Comparison of ENCODE assay signal across 21 cellular contexts in the genomic region with DNA sequence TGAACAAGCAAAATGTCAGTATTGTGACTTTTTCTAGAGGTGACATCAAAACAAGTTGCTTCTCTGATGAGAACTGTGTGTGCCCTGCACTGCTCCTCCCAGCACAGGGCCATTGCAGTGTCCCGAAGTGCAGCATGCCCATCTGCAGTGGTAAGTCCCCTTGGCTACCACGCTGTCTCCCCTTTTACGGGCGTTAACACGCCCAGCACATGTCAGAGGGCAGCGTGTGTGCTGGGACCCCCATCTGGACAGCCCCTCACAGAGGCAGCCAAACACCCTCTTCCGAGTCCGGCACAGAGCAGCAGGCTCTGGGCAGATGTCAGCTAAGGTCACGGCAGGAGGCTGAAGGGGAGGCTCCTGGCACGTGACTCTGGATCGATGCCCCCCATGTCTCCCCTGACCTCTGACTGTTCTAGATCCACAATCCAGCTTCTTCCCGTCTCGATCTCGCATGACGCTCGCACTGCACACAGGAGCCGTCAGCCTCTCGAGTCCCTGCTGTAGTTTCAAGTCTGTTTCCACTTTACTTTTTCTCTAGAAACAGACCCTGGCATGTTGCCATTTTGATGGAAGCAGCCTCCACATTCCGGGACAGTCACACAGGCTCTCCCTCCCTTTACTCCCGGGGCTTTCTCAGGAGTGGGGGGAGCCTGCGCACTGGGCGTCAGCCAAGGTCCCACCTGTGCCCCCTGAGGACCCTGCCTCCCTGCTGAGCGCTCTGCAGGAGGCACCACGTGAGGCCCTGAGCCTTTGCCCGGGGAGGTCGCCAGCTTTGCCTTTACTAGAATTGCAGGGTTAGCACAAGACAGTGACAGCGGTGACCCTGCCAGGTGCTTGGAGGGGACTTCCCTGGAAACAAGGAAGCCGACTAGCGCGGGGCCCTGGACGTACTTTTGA.
DNase-seq lines count a peak whose midpoint lies in the region; ATAC-seq and TF ChIP-seq lines count a peak whose summit lies in the region.
"Had no signal": no experiment of that assay in that cellular context is flagged by ENCODE, and none has a peak within 500 bp of the region (broad histone marks: within the 10 kb centered on the region; RNA-seq: fewer than 3 reads in every experiment).

No MANE protein-coding gene starts in this region.

- no peaks in the 10 kb centered on the region for H3K36me3 ChIP-seq in endodermal cell (ENCODE audit: control insufficient read depth, insufficient read depth, low read length)
- H3K36me3 ChIP-seq: esophagus squamous epithelium, Peyer's patch had no signal

- H3K27me3 Mint-ChIP-seq in endodermal cell (ENCODE audit: insufficient read depth) (no peaks in the 10 kb centered on the region), HFFc6 (ENCODE audit: insufficient read depth) (peaks cover 3% of the 10 kb centered on the region; the same call in 1 of the 2 replicates)
- H3K27me3 Mint-ChIP-seq: activated CD4-positive, alpha-beta memory T cell treated with anti-CD3 and anti-CD28 coated beads, Interleukin-2, amount 10 ng/mL, durations not matched to agents 7 days and 5 days; activated naive CD4-positive, alpha-beta T cell treated with anti-CD3 and anti-CD28 coated beads, Interleukin-2, amount 10 ng/mL, durations not matched to agents 7 days and 5 days; T-cell had no signal

- no peaks in the 10 kb centered on the region for H3K4me1 ChIP-seq in endodermal cell (ENCODE audit: control insufficient read depth, insufficient read depth, low read length)
- H3K4me1 ChIP-seq: Caco-2, esophagus squamous epithelium, Peyer's patch had no signal

- intact Hi-C loops in cardiac septum (cut with DNase I) (no loop called here), left ventricle myocardium superior (cut with micrococcal nuclease) (no loop called here), posterior vena cava (cut with DNase I) (no loop called here)

- no peaks in the 10 kb centered on the region for H3K36me3 Mint-ChIP-seq in endodermal cell (ENCODE audit: low read depth)
- H3K36me3 Mint-ChIP-seq in HFFc6 (ENCODE audit: low read depth), result peaks cover 14% of the 10 kb centered on the region; the same call in 1 of the 2 replicates
- H3K36me3 Mint-ChIP-seq: activated naive CD4-positive, alpha-beta T cell treated with anti-CD3 and anti-CD28 coated beads, Interleukin-2, amount 10 ng/mL, durations not matched to agents 7 days and 5 days; immature natural killer cell; T-cell had no signal

- H3K4me1 Mint-ChIP-seq in endodermal cell (no peaks in the 10 kb centered on the region), HFFc6 (ENCODE audit: low read depth) (no peaks in the 10 kb centered on the region)
- H3K4me1 Mint-ChIP-seq: activated CD4-positive, alpha-beta memory T cell treated with anti-CD3 and anti-CD28 coated beads, Interleukin-2, amount 10 ng/mL, durations not matched to agents 7 days and 5 days; activated naive CD4-positive, alpha-beta T cell treated with anti-CD3 and anti-CD28 coated beads, Interleukin-2, amount 10 ng/mL, durations not matched to agents 7 days and 5 days; immature natural killer cell; T-cell had no signal

- no peaks in the 10 kb centered on the region for H3K27me3 ChIP-seq in endodermal cell (ENCODE audit: control insufficient read depth, insufficient read depth, low read length, poor library complexity, severe bottlenecking)
- H3K27me3 ChIP-seq: Peyer's patch had no signal

- H3K4me3 ChIP-seq in endodermal cell (ENCODE audit: low read length), result no peak overlapping the region
- H3K4me3 ChIP-seq: esophagus squamous epithelium, Peyer's patch had no signal

- H3K4me3 Mint-ChIP-seq in endodermal cell (no peak overlapping the region), HFFc6 (no peak overlapping the region)
- H3K4me3 Mint-ChIP-seq: activated CD4-positive, alpha-beta memory T cell treated with anti-CD3 and anti-CD28 coated beads, Interleukin-2, amount 10 ng/mL, durations not matched to agents 7 days and 5 days; activated naive CD4-positive, alpha-beta T cell treated with anti-CD3 and anti-CD28 coated beads, Interleukin-2, amount 10 ng/mL, durations not matched to agents 7 days and 5 days; immature natural killer cell; T-cell had no signal

- no peak overlapping the region for H3K27ac ChIP-seq in endodermal cell (ENCODE audit: low read depth, low read length)
- H3K27ac ChIP-seq: esophagus squamous epithelium, Peyer's patch had no signal

- TF ChIP-seq CTCF in endodermal cell (conservative IDR thresholded peaks at IDR 0.05) (no peak), HFFc6 (IDR thresholded peaks at IDR 0.05) (no peak)

- ATAC-seq in left ventricle myocardium superior (no peak), HG02852 (IDR thresholded peaks at IDR 0.05; ENCODE audit: unreplicated experiment) (no peak)
- ATAC-seq: T-cell had no signal

- 90 to 94% methylated on average over 22 to 31 of the region's 31 CpGs for WGBS in endodermal cell (ENCODE audit: insufficient coverage in 1 of 2, insufficient read length in 1 of 2), 2 experiments

- H3K27ac Mint-ChIP-seq in endodermal cell (no peak overlapping the region), HFFc6 (no peak overlapping the region)
- H3K27ac Mint-ChIP-seq: activated CD4-positive, alpha-beta memory T cell treated with anti-CD3 and anti-CD28 coated beads, Interleukin-2, amount 10 ng/mL, durations not matched to agents 7 days and 5 days; activated naive CD4-positive, alpha-beta T cell treated with anti-CD3 and anti-CD28 coated beads, Interleukin-2, amount 10 ng/mL, durations not matched to agents 7 days and 5 days; immature natural killer cell; T-cell had no signal

- no peaks in the 10 kb centered on the region for H3K9me3 ChIP-seq in endodermal cell (ENCODE audit: control insufficient read depth, low read length)
- H3K9me3 ChIP-seq: Caco-2, esophagus squamous epithelium had no signal

- DNase-seq in cardiac septum (ENCODE audit: low spot score) (peak; percentile 38), left ventricle myocardium superior (no peak), endodermal cell (peak; percentile 38), posterior vena cava (ENCODE audit: low spot score) (peak; percentile 74), AG08395 (ENCODE audit: low spot score) (no peak), activated gamma-delta T cell treated with Interleukin-2 at 50 U/mL for 16 hours (no peak), HFFc6 (no peak)
- DNase-seq: activated CD4-positive, alpha-beta memory T cell treated with anti-CD3 and anti-CD28 coated beads, Interleukin-2, amount 10 ng/mL, durations not matched to agents 7 days and 5 days; activated CD4-positive, CD25-positive, alpha-beta regulatory T cell; activated naive CD4-positive, alpha-beta T cell treated with anti-CD3 and anti-CD28 coated beads, Interleukin-2, amount 10 ng/mL, durations not matched to agents 7 days and 5 days; activated T-cell treated with anti-CD3 and anti-CD28 coated beads, Interleukin-2, amount 50 U/mL, for 1 hour; amniotic stem cell; Caco-2; esophagus squamous epithelium; immature natural killer cell; NCI-H2081 treated with DMSO at 0.1 percent for 48 hours; stimulated activated CD4-positive, alpha-beta T cell treated with anti-CD3 and anti-CD28 coated beads, Interleukin-1b, Interleukin-23, amount 100 ng/mL, for 48 hours; substantia nigra; T-cell had no signal

- no peak overlapping the region for H3K9ac ChIP-seq in endodermal cell (ENCODE audit: extremely low read depth, low read length, poor library complexity, severe bottlenecking)

- H3K9me3 Mint-ChIP-seq in endodermal cell (no peaks in the 10 kb centered on the region), HFFc6 (peaks cover 39% of the 10 kb centered on the region)
- H3K9me3 Mint-ChIP-seq: immature natural killer cell, T-cell had no signal

Comparison
In these comparisons a context has a peak if more than half of its experiments do, and no peak if none do; other contexts are left out.
1. DNase-seq: peak in cardiac septum (single experiment), endodermal cell (single experiment) and posterior vena cava (single experiment); none in left ventricle myocardium superior (single experiment), AG08395 (single experiment), activated gamma-delta T cell treated with Interleukin-2 at 50 U/mL for 16 hours (single experiment) and HFFc6 (single experiment).